8 cellular contexts compared by ENCODE assay signal in the genomic region with DNA sequence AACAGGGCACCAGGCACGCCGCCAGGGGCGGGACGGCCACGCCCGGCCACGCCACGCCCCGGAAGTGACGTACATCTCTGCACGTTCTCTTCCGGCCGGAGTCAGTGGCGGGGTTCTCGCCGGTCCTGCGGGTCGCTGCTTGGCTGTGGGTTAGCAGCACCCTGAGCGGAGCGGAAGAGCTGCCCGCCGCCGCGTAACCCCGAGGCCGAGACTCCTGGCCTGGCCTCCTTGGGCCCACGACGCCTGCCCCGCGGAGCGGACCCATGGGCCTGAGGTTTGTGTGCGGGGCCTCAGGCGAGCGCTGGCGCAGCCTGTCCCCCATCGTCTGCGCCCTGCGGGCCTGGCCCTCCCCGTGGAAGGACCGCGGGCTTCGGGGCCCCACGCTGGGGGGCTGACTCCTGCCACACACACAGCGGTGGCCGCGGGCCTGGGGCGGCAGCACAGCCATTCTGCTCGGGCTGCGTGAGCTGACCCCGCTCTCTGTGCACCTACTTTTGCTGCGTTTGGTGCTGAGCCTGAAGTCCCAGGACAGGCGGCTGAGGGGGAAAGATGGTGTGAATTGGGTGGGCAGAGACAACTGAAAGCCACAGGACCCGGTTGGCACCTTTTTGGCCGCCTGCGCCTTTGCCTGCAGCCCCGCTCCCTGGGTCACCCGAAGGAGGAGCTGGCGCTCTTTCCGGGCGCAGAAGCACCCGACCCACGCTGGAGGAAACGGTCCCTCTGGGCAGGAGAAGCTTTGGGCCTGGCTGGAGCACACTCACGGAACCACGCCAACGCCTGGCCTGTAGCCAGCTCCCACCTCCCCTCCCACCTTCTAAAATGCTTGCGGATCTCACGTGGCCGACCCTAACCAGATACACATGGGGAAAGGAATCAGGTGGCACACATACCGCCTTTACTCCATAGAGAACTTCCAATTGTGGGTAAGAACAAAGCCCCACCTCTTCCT. TPM values are rescaled to one million over a fixed set of nuclear protein-coding genes. Genes with fewer than 3 reads are reported as not detected.
DNase-seq lines count a peak whose midpoint lies in the region; ATAC-seq and TF ChIP-seq lines count a peak whose summit lies in the region.

No MANE protein-coding gene starts in this region.

- H3K4me3 Mint-ChIP-seq in activated CD4-positive, alpha-beta memory T cell treated with anti-CD3 and anti-CD28 coated beads, Interleukin-2, amount 10 ng/mL, durations not matched to agents 7 days and 5 days: peak overlapping the region; percentile 88

- peaks cover 50% of the 10 kb centered on the region for H3K36me3 ChIP-seq in BE2C
- H3K36me3 ChIP-seq in lower lobe of right lung: peaks cover 50% of the 10 kb centered on the region

- no peaks in the 10 kb centered on the region for H3K27me3 ChIP-seq in BE2C
- no peaks in the 10 kb centered on the region for H3K27me3 ChIP-seq in HL-60 (ENCODE audit: insufficient read depth, poor library complexity, severe bottlenecking)
- no peaks in the 10 kb centered on the region for H3K27me3 ChIP-seq in lower lobe of right lung (ENCODE audit: low read depth)

- H3K27ac ChIP-seq in HL-60 (replicated peaks): peak overlapping the region; percentile 91
- H3K27ac ChIP-seq in lower lobe of right lung: peak overlapping the region; percentile 97

- peak; percentile 61 for ATAC-seq in GM19324 (IDR thresholded peaks at IDR 0.05; ENCODE audit: low FRiP score, unreplicated experiment)
- peak; percentile 81 for ATAC-seq in lower lobe of right lung

- peaks cover 23% of the 10 kb centered on the region for H3K4me1 ChIP-seq in BE2C
- peaks cover 64% of the 10 kb centered on the region for H3K4me1 ChIP-seq in lower lobe of right lung

- peak overlapping the region; percentile 98 for H3K27ac Mint-ChIP-seq in activated CD4-positive, alpha-beta memory T cell treated with anti-CD3 and anti-CD28 coated beads, Interleukin-2, amount 10 ng/mL, durations not matched to agents 7 days and 5 days

- no peaks in the 10 kb centered on the region for H3K9me3 Mint-ChIP-seq in activated CD4-positive, alpha-beta memory T cell treated with anti-CD3 and anti-CD28 coated beads, Interleukin-2, amount 10 ng/mL, durations not matched to agents 7 days and 5 days

- H3K9me3 ChIP-seq in BE2C (no peaks in the 10 kb centered on the region), lower lobe of right lung (no peaks in the 10 kb centered on the region)

- POLR2A ChIA-PET in activated CD4-positive, alpha-beta memory T cell treated with anti-CD3 and anti-CD28 coated beads, Interleukin-2, amount 10 ng/mL, durations not matched to agents 7 days and 5 days (lab: Charles Lee): interaction anchor here (0.7 to 5.7 kb wide), 39 partner anchors 7 to 1065 kb away, joined by 3 to 95 read pairs (median 5); partner anchors contain the start of genes ADD1, GRK4, NOP14 and RNF4

- TF ChIP-seq CTCF in BE2C (IDR thresholded peaks at IDR 0.05; ENCODE audit: low read depth, low read length) (no peak), HL-60 (IDR thresholded peaks at IDR 0.05; ENCODE audit: insufficient read depth, low read length) (no peak), lower lobe of right lung (IDR thresholded peaks at IDR 0.05) (no peak)

- H3K4me1 Mint-ChIP-seq in activated CD4-positive, alpha-beta memory T cell treated with anti-CD3 and anti-CD28 coated beads, Interleukin-2, amount 10 ng/mL, durations not matched to agents 7 days and 5 days: peaks cover 63% of the 10 kb centered on the region

- H3K27me3 Mint-ChIP-seq in activated CD4-positive, alpha-beta memory T cell treated with anti-CD3 and anti-CD28 coated beads, Interleukin-2, amount 10 ng/mL, durations not matched to agents 7 days and 5 days: no peaks in the 10 kb centered on the region

- H3K36me3 Mint-ChIP-seq in activated CD4-positive, alpha-beta memory T cell treated with anti-CD3 and anti-CD28 coated beads, Interleukin-2, amount 10 ng/mL, durations not matched to agents 7 days and 5 days (ENCODE audit: low read depth): peaks cover 65% of the 10 kb centered on the region

- peak overlapping the region; percentile 96 for H3K4me3 ChIP-seq in BE2C (ENCODE audit: low read depth, low read length)
- H3K4me3 ChIP-seq in HL-60 (replicated peaks; ENCODE audit: insufficient read depth, low read length): peak overlapping the region; percentile 75
- H3K4me3 ChIP-seq in lower lobe of right lung: peak overlapping the region; percentile 97

- peak; percentile 99 for DNase-seq in BE2C
- DNase-seq in HL-60 (ENCODE audit: low read depth in 1 of 2, low spot score in 1 of 2): peak; percentile 93 to 94
- DNase-seq in NCI-H82 (lab: John Stamatoyannopoulos, UW): peak; percentile 90
- peak; percentile 96 for DNase-seq in activated CD4-positive, alpha-beta memory T cell treated with anti-CD3 and anti-CD28 coated beads, Interleukin-2, amount 10 ng/mL, durations not matched to agents 7 days and 5 days
- DNase-seq in ecto neural progenitor cell (ENCODE audit: low spot score): peak; percentile 96
- DNase-seq in lower lobe of right lung: peak; percentile 96
- DNase-seq in stimulated activated CD4-positive, alpha-beta T cell treated with anti-CD3 and anti-CD28 coated beads, Interleukin-4, amount 100 ng/mL, for 4 hours: peak; percentile 93 to 99

- CTCF ChIA-PET in activated CD4-positive, alpha-beta memory T cell treated with anti-CD3 and anti-CD28 coated beads, Interleukin-2, amount 10 ng/mL, durations not matched to agents 7 days and 5 days (lab: Charles Lee): interaction anchor here (1.0 to 5.3 kb wide), 12 partner anchors 10 to 175 kb away, joined by 3 to 64 read pairs (median 4); partner anchors contain the start of genes GRK4 and NOP14

- intact Hi-C loops in lower lobe of right lung (cut with DNase I): no loop called here

RNA-seq across cellular contexts. Expression of gene NOP14, which starts 28.1 kb away (rescaled TPM):
- polyA plus RNA-seq in BE2C (2012; ENCODE audit: insufficient read depth, insufficient read length, low read depth): 44.8 TPM
- total RNA-seq in activated CD4-positive, alpha-beta memory T cell treated with anti-CD3 and anti-CD28 coated beads, Interleukin-2, amount 10 ng/mL, durations not matched to agents 7 days and 5 days: 10 to 100 TPM; 34.1 to 38.7 TPM
- 20.7 TPM for total RNA-seq in lower lobe of right lung

RNA-seq across cellular contexts. Expression of gene GRK4, which starts 28.3 kb away (rescaled TPM):
- polyA plus RNA-seq in BE2C (2012; ENCODE audit: insufficient read depth, insufficient read length, low read depth): 3.8 TPM
- 1 to 10 TPM; 3.1 to 3.6 TPM for total RNA-seq in activated CD4-positive, alpha-beta memory T cell treated with anti-CD3 and anti-CD28 coated beads, Interleukin-2, amount 10 ng/mL, durations not matched to agents 7 days and 5 days
- total RNA-seq in lower lobe of right lung: 7.1 TPM

Comparison
In these comparisons a context has a peak if more than half of its experiments do, and no peak if none do; other contexts are left out.
1. Peak in every context shown above with its lines: DNase-seq, ATAC-seq, H3K4me3 ChIP-seq and H3K27ac ChIP-seq.